In the genomic region with DNA sequence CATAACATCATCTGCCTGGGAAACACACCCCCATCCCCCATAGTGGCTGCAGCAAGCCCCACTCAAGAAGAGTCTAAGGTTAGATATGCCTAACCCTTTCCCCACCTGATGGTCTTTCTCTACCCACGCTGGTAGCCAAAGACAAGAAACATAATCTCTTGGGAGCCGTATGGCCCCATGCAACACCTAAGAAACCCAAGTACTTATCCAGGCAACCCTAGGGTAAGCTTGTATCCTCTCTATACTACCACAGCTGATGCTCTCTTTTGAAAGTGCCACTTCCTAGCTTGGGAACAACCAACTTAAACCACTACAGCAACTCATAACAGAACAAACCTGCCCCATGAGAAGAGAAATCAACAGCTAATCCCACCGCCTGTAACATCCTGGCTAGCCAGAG, we compare ENCODE assay signal across 25 cellular contexts.
"Had no signal": no experiment of that assay in that cellular context is flagged by ENCODE, and none has a peak within 500 bp of the region (broad histone marks: within the 10 kb centered on the region; RNA-seq: fewer than 3 reads in every experiment).

No MANE protein-coding gene starts in this region.

- DNase-seq: activated B cell treated with CpG ODN at 0.5 μM for 24 hours; activated CD4-positive, alpha-beta T cell treated with anti-CD3 and anti-CD28 coated beads for 48 hours; activated CD4-positive, alpha-beta T cell treated with anti-CD3 and anti-CD28 coated beads, Interleukin-2, amount 50 U/mL, for 1 hour; activated CD4-positive, alpha-beta T cell treated with anti-CD3 and anti-CD28 coated beads, Interleukin-2, amount 50 U/mL, for 48 hours; activated CD8-positive, alpha-beta memory T cell treated with anti-CD3 and anti-CD28 coated beads for 24 hours; activated CD8-positive, alpha-beta T cell treated with anti-CD3 and anti-CD28 coated beads for 36 hours; activated effector memory CD4-positive, alpha-beta T cell treated with Interleukin-2 at 50 U/mL for 16 hours; activated gamma-delta T cell treated with Interleukin-2 at 50 U/mL for 16 hours; activated naive CD4-positive, alpha-beta T cell treated with anti-CD3 and anti-CD28 coated beads, Interleukin-2, amount 50 U/mL, for 16 hours; activated naive CD4-positive, alpha-beta T cell treated with Interleukin-2 at 50 U/mL for 16 hours; activated T-cell treated with anti-CD3 and anti-CD28 coated beads, Interleukin-2, amount 50 U/mL, for 4 hours; amniotic stem cell; anterior cingulate cortex; body of pancreas; caudate nucleus; cortex of kidney; effector CD8-positive, alpha-beta T cell; esophagus squamous epithelium; foreskin melanocyte; heart right ventricle; T1000; WERI-Rb-1 had no signal

- ATAC-seq: activated CD4-positive, CD25-positive, alpha-beta regulatory T cell treated with anti-CD3 and anti-CD28 coated beads, Interleukin-2, amount 50 U/mL, for 24 hours; activated CD8-positive, alpha-beta T cell treated with anti-CD3 and anti-CD28 coated beads for 36 hours; activated T-cell treated with anti-CD3 and anti-CD28 coated beads, Interleukin-2, amount 50 U/mL, for 4 hours; activated T-helper 17 cell treated with anti-CD3 and anti-CD28 coated beads, Interleukin-2, amount 50 U/mL, for 72 hours; body of pancreas; gastroesophageal sphincter; heart right ventricle had no signal
